ENCODE assay signal across 15 cellular contexts in genomic region chrX:154430504-154430903, GRCh38. TPM values are rescaled to one million over a fixed set of nuclear protein-coding genes. Genes with fewer than 3 reads are reported as not detected.
A peak's percentile ranks its signal among the peaks of the same experiment; 100 is the strongest.
DNase-seq lines count a peak whose midpoint lies in the region; ATAC-seq and TF ChIP-seq lines count a peak whose summit lies in the region.
"Had no signal": no experiment of that assay in that cellular context is flagged by ENCODE, and none has a peak within 500 bp of the region (broad histone marks: within the 10 kb centered on the region; RNA-seq: fewer than 3 reads in every experiment).

No MANE protein-coding gene starts in this region.

- WGBS in stomach, 5 donors, result 57 to 76% (median 68%) methylated on average over 6 of the region's 6 CpGs

- H3K4me1 Mint-ChIP-seq in activated T-cell treated with anti-CD3 and anti-CD28 coated beads, Interleukin-2, amount 50 U/mL, for 24 hours (ENCODE audit: low read depth), result peaks cover 24% of the 10 kb centered on the region
- peaks cover 21% of the 10 kb centered on the region for H3K4me1 Mint-ChIP-seq in activated T-cell treated with anti-CD3 and anti-CD28 coated beads, Interleukin-2, amount 50 U/mL, for 4 hours (ENCODE audit: low read depth)
- H3K4me1 Mint-ChIP-seq in glutamatergic neuron (ENCODE audit: low read depth, unreplicated experiment) (peaks cover 7% of the 10 kb centered on the region), osteocyte (ENCODE audit: unreplicated experiment) (peaks cover 20% of the 10 kb centered on the region)

- TF ChIP-seq POLR2A in stomach (IDR thresholded peaks at IDR 0.05), result no peak

- TF ChIP-seq EP300 in stomach (IDR thresholded peaks at IDR 0.05), result no peak

- peaks cover 0 to 49% (median 31%) of the 10 kb centered on the region in 4 donors for H3K4me1 ChIP-seq in stomach

- H3K4me3 ChIP-seq in stomach, result peak overlapping the region in 1 of 4 donors; percentile 80
- H3K4me3 ChIP-seq: right atrium auricular region, tibial nerve had no signal

- H3K27me3 ChIP-seq in stomach, result no peaks in the 10 kb centered on the region
- H3K27me3 ChIP-seq: right atrium auricular region, tibial nerve had no signal

- POLR2A ChIA-PET in RWPE1 (lab: Yijun Ruan, JAX; ENCODE audit: low non-redundant PET), result interaction anchor here (1.4 kb wide), 1 partner anchor 32 kb away, joined by 4 read pairs; the partner anchor contains the start of gene RPL10

- ATAC-seq in activated T-cell treated with anti-CD3 and anti-CD28 coated beads, Interleukin-2, amount 50 U/mL, for 4 hours, result no peak

- peak overlapping the region; percentile 51 for H3K27ac Mint-ChIP-seq in activated T-cell treated with anti-CD3 and anti-CD28 coated beads, Interleukin-2, amount 50 U/mL, for 24 hours
- peak overlapping the region; percentile 55 for H3K27ac Mint-ChIP-seq in glutamatergic neuron (ENCODE audit: unreplicated experiment)
- no peak overlapping the region for H3K27ac Mint-ChIP-seq in osteocyte (ENCODE audit: unreplicated experiment)

- H3K36me3 ChIP-seq in stomach, result peaks cover 4 to 41% (median 35%) of the 10 kb centered on the region in 4 donors

- CTCF ChIA-PET in RWPE1 (lab: Yijun Ruan, JAX), result no interaction called here

- TF ChIP-seq CTCF in RWPE1 (conservative IDR thresholded peaks at IDR 0.05; ENCODE audit: low read depth) (no peak), glutamatergic neuron (IDR thresholded peaks at IDR 0.05; ENCODE audit: partially characterized antibody, unreplicated experiment) (no peak), stomach (IDR thresholded peaks at IDR 0.05) (no peak), osteocyte (IDR thresholded peaks at IDR 0.05) (no peak)

- H3K4me3 Mint-ChIP-seq in activated T-cell treated with anti-CD3 and anti-CD28 coated beads, Interleukin-2, amount 50 U/mL, for 24 hours, result no peak overlapping the region
- no peak overlapping the region for H3K4me3 Mint-ChIP-seq in activated T-cell treated with anti-CD3 and anti-CD28 coated beads, Interleukin-2, amount 50 U/mL, for 4 hours
- H3K4me3 Mint-ChIP-seq in glutamatergic neuron (ENCODE audit: unreplicated experiment) (peak overlapping the region; percentile 84), osteocyte (ENCODE audit: unreplicated experiment) (no peak overlapping the region)

- no peaks in the 10 kb centered on the region for H3K9me3 Mint-ChIP-seq in activated T-cell treated with anti-CD3 and anti-CD28 coated beads, Interleukin-2, amount 50 U/mL, for 24 hours
- no peaks in the 10 kb centered on the region for H3K9me3 Mint-ChIP-seq in activated T-cell treated with anti-CD3 and anti-CD28 coated beads, Interleukin-2, amount 50 U/mL, for 4 hours
- H3K9me3 Mint-ChIP-seq in glutamatergic neuron (ENCODE audit: unreplicated experiment), result peaks cover 8% of the 10 kb centered on the region
- peaks cover 4% of the 10 kb centered on the region for H3K9me3 Mint-ChIP-seq in osteocyte (ENCODE audit: unreplicated experiment)

- intact Hi-C loops in stomach (cut with DNase I; ENCODE audit: low total_unique reads), result no loop called here

- no peaks in the 10 kb centered on the region for H3K9me3 ChIP-seq in stomach
- H3K9me3 ChIP-seq: right atrium auricular region, tibial nerve had no signal

- peaks cover 35% of the 10 kb centered on the region for H3K36me3 Mint-ChIP-seq in activated T-cell treated with anti-CD3 and anti-CD28 coated beads, Interleukin-2, amount 50 U/mL, for 24 hours (ENCODE audit: low read depth)
- H3K36me3 Mint-ChIP-seq in activated T-cell treated with anti-CD3 and anti-CD28 coated beads, Interleukin-2, amount 50 U/mL, for 4 hours (ENCODE audit: insufficient read depth), result peaks cover 5% of the 10 kb centered on the region
- no peaks in the 10 kb centered on the region for H3K36me3 Mint-ChIP-seq in glutamatergic neuron (ENCODE audit: unreplicated experiment)
- H3K36me3 Mint-ChIP-seq in osteocyte (ENCODE audit: unreplicated experiment), result no peaks in the 10 kb centered on the region

- no peak for DNase-seq in activated T-cell treated with anti-CD3 and anti-CD28 coated beads, Interleukin-2, amount 50 U/mL, for 24 hours
- no peak for DNase-seq in activated T-cell treated with anti-CD3 and anti-CD28 coated beads, Interleukin-2, amount 50 U/mL, for 4 hours
- no peak for DNase-seq in RWPE1 (ENCODE audit: low spot score)
- no peak for DNase-seq in glutamatergic neuron
- no peak for DNase-seq in stomach
- DNase-seq in DMS114 treated with DMSO at 0.1 percent for 48 hours (lab: John Stamatoyannopoulos, UW; ENCODE audit: unreplicated experiment), result no peak
- no peak for DNase-seq in osteocyte (ENCODE audit: extremely low spot score, unreplicated experiment)
- no peak for DNase-seq in NCI-H1694 treated with DMSO at 0.1 percent for 48 hours (lab: John Stamatoyannopoulos, UW)
- DNase-seq: mesenchymal stem cell, NCI-H1092, NCI-H510A, SHP77 treated with DMSO at 0.1 percent for 48 hours had no signal

- H3K27ac ChIP-seq in RWPE1 (peak overlapping the region; percentile 22), stomach (peak overlapping the region in 3 of 5 donors; percentile 26 to 53 (median 32))
- H3K27ac ChIP-seq: epithelial cell of prostate had no signal

- peaks cover 14% of the 10 kb centered on the region for H3K27me3 Mint-ChIP-seq in activated T-cell treated with anti-CD3 and anti-CD28 coated beads, Interleukin-2, amount 50 U/mL, for 24 hours
- H3K27me3 Mint-ChIP-seq in activated T-cell treated with anti-CD3 and anti-CD28 coated beads, Interleukin-2, amount 50 U/mL, for 4 hours (ENCODE audit: low read depth), result no peaks in the 10 kb centered on the region
- H3K27me3 Mint-ChIP-seq in glutamatergic neuron (ENCODE audit: unreplicated experiment), result peaks cover 4% of the 10 kb centered on the region
- H3K27me3 Mint-ChIP-seq in osteocyte (ENCODE audit: unreplicated experiment), result no peaks in the 10 kb centered on the region

RNA-seq across cellular contexts. Expression of gene ATP6AP1, which starts 2.0 kb away (rescaled TPM):
- 10 to 100 TPM; 33.7 to 42.2 (median 40.8) TPM for total RNA-seq in activated T-cell treated with anti-CD3 and anti-CD28 coated beads, Interleukin-2, amount 50 U/mL, for 4 hours
- total RNA-seq in glutamatergic neuron (ENCODE audit: unreplicated experiment), result 133 TPM
- total RNA-seq in stomach, result 10 to 100 TPM; 13.4 to 69.3 (median 26.6) TPM
- polyA plus RNA-seq in stomach, result 10 to 100 TPM; 16.8 to 49.6 (median 34.9) TPM
- 144 and 153 TPM in 2 replicates for total RNA-seq in osteocyte

RNA-seq across cellular contexts. Expression of gene GDI1, which starts 6.5 kb away (rescaled TPM):
- total RNA-seq in activated T-cell treated with anti-CD3 and anti-CD28 coated beads, Interleukin-2, amount 50 U/mL, for 4 hours, result 100 to 1,000 TPM; 107 to 126 (median 116) TPM
- total RNA-seq in glutamatergic neuron (ENCODE audit: unreplicated experiment), result 730 TPM
- total RNA-seq in stomach, result 100 to 1,000 TPM in 2 of 5 donors, 10 to 100 TPM in 3; 46.4 to 178 (median 93.3) TPM
- polyA plus RNA-seq in stomach, result 10 to 100 TPM; 45.7 to 61.8 (median 59.1) TPM
- 135 and 152 TPM in 2 replicates for total RNA-seq in osteocyte

RNA-seq across cellular contexts. Expression of gene FAM50A, which starts 13.4 kb away (rescaled TPM):
- total RNA-seq in activated T-cell treated with anti-CD3 and anti-CD28 coated beads, Interleukin-2, amount 50 U/mL, for 4 hours, result 10 to 100 TPM; 60.2 to 61.9 (median 61.6) TPM
- total RNA-seq in glutamatergic neuron (ENCODE audit: unreplicated experiment) (125 TPM), stomach (10 to 100 TPM; 16.7 to 79.4 (median 55.4) TPM), osteocyte (92.2 and 92.8 TPM in 2 replicates)
- polyA plus RNA-seq in stomach, result 100 to 1,000 TPM in 2 of 3 donors, 10 to 100 TPM in 1; 82.2 to 162 (median 157) TPM

RNA-seq across cellular contexts. Expression of gene TAFAZZIN, which starts 19.2 kb away (rescaled TPM):
- 10 to 100 TPM; 37.9 to 39.3 (median 38.2) TPM for total RNA-seq in activated T-cell treated with anti-CD3 and anti-CD28 coated beads, Interleukin-2, amount 50 U/mL, for 4 hours
- total RNA-seq in glutamatergic neuron (ENCODE audit: unreplicated experiment) (40.9 TPM), stomach (100 to 1,000 TPM in 2 of 5 donors, 10 to 100 TPM in 3; 12.7 to 202 (median 84.6) TPM), osteocyte (46.2 and 47.3 TPM in 2 replicates)
- polyA plus RNA-seq in stomach, result 10 to 100 TPM; 19.4 to 59.9 (median 21.8) TPM

RNA-seq across cellular contexts. Expression of gene DNASE1L1, which starts 21.4 kb away (rescaled TPM):
- 1 to 10 TPM; 4.0 to 7.3 (median 5.1) TPM for total RNA-seq in activated T-cell treated with anti-CD3 and anti-CD28 coated beads, Interleukin-2, amount 50 U/mL, for 4 hours
- total RNA-seq in glutamatergic neuron (ENCODE audit: unreplicated experiment) (15.8 TPM), stomach (10 to 100 TPM; 12.5 to 48.7 (median 26.3) TPM), osteocyte (27.9 and 28.1 TPM in 2 replicates)
- polyA plus RNA-seq in stomach, result 10 to 100 TPM; 15.9 to 18.2 (median 16.0) TPM
